In the genomic region with DNA sequence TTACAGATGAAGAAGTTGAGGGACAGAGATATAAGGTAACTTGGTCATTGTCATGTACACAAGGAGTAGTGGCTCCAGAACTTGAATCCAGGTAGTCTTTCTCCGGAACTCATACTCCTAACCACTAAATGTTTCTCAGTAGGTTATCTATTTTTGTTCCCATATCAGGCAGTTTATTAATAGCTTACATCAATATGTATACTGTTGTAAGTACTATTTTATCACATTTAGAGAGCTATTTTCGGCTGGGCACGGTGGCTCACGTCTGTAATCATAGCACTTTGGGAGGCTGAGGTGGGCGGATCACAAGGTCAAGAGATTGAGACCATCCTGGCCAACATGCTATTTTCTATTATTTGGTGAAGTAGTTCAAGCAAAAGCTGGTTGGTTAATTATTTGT, we compare ENCODE assay signal across 33 cellular contexts.
A peak's percentile ranks its signal among the peaks of the same experiment; 100 is the strongest.
DNase-seq lines count a peak whose midpoint lies in the region; ATAC-seq and TF ChIP-seq lines count a peak whose summit lies in the region.
"Had no signal": no experiment of that assay in that cellular context is flagged by ENCODE, and none has a peak within 500 bp of the region (broad histone marks: within the 10 kb centered on the region; RNA-seq: fewer than 3 reads in every experiment).

No MANE protein-coding gene starts in this region.

- H3K79me2 ChIP-seq in trophoblast cell (ENCODE audit: control insufficient read depth, insufficient read depth, low read length, poor library complexity) (no peaks in the 10 kb centered on the region), smooth muscle cell (ENCODE audit: low read depth) (no peaks in the 10 kb centered on the region)

- H3K4me3 ChIP-seq in right cardiac atrium (ENCODE audit: low read length) (no peak overlapping the region), trophoblast cell (ENCODE audit: low read depth, low read length) (no peak overlapping the region), smooth muscle cell (no peak overlapping the region)
- H3K4me3 ChIP-seq: A549; BLaER1; BLaER1 treated with 17β-estradiol and CSF1 and Interleukin-3, amounts not matched to agents 10 nM and 100 nM had no signal

- H3K9ac ChIP-seq in trophoblast cell (ENCODE audit: low read length), result no peak overlapping the region
- H3K9ac ChIP-seq in smooth muscle cell (ENCODE audit: low read depth), result no peak overlapping the region
- H3K9ac ChIP-seq: BLaER1; BLaER1 treated with 17β-estradiol and CSF1 and Interleukin-3, amounts not matched to agents 10 nM and 100 nM had no signal

- H3K79me1 ChIP-seq in trophoblast cell (ENCODE audit: low read length), result peaks cover 3% of the 10 kb centered on the region

- H3K36me3 ChIP-seq in trophoblast cell (ENCODE audit: control insufficient read depth in 1 of 2, insufficient read depth in 2 of 2, low read length in 2 of 2) (no peaks in the 10 kb centered on the region), smooth muscle cell (ENCODE audit: low read depth) (no peaks in the 10 kb centered on the region)
- H3K36me3 ChIP-seq: BE2C; BLaER1; BLaER1 treated with 17β-estradiol and CSF1 and Interleukin-3, amounts not matched to agents 10 nM and 100 nM had no signal

- H3F3A ChIP-seq in smooth muscle cell (ENCODE audit: low read depth), result no peaks in the 10 kb centered on the region

- TF ChIP-seq CTCF in smooth muscle cell (IDR thresholded peaks at IDR 0.05; ENCODE audit: borderline replicate concordance, insufficient read depth, poor library complexity, severe bottlenecking), result no peak

- H2BK12ac ChIP-seq in trophoblast cell (ENCODE audit: low read length), result peak overlapping the region; percentile 87

- H3K27me3 ChIP-seq in right cardiac atrium (ENCODE audit: control insufficient read depth, insufficient read depth), result no peaks in the 10 kb centered on the region
- H3K27me3 ChIP-seq in trophoblast cell (ENCODE audit: insufficient read depth, low read length), result no peaks in the 10 kb centered on the region
- H3K27me3 ChIP-seq in smooth muscle cell (ENCODE audit: low read depth), result no peaks in the 10 kb centered on the region
- H3K27me3 ChIP-seq: BE2C; BLaER1; BLaER1 treated with 17β-estradiol and CSF1 and Interleukin-3, amounts not matched to agents 10 nM and 100 nM had no signal

- ATAC-seq in Right ventricle myocardium superior (ENCODE audit: poor library complexity) (peak; percentile 69), right cardiac atrium (no peak), left ventricle myocardium superior (peak; percentile 60), Right ventricle myocardium inferior (no peak), GM18502 (IDR thresholded peaks at IDR 0.05; ENCODE audit: poor library complexity, unreplicated experiment) (no peak)
- ATAC-seq: A549; CD8-positive, alpha-beta T cell had no signal

- 57% methylated on average over 5 of the region's 5 CpGs for WGBS in right cardiac atrium
- no CpG with 5 or more reads among the region's 5 CpGs for WGBS in trophoblast cell (ENCODE audit: extremely low coverage, insufficient coverage, insufficient read length)
- 93% methylated on average over 5 of the region's 5 CpGs for WGBS in smooth muscle cell (ENCODE audit: low lambda C conversion rate)

- DNase-seq in Right ventricle myocardium superior (no peak), right cardiac atrium (no peak), left ventricle myocardium superior (no peak), Right ventricle myocardium inferior (ENCODE audit: missing footprints) (no peak), trophoblast cell (no peak), smooth muscle cell (lab: John Stamatoyannopoulos, UW; ENCODE audit: unreplicated experiment) (no peak), medulla oblongata (ENCODE audit: extremely low spot score) (no peak)
- DNase-seq: 8988T; ACHN; AML-193; BE2C; C1 segment of cervical spinal cord; Caco-2; Calu3; CD4-positive, alpha-beta memory T cell; CD4-positive, alpha-beta T cell; CD4-positive, CD25-positive, alpha-beta regulatory T cell; CD8-positive, alpha-beta memory T cell; CD8-positive, alpha-beta T cell; COR-L47; DMS 273 treated with DMSO at 0.1 percent for 48 hours; DMS153; DMS53; DMS79; DMS79 treated with DMSO at 0.1 percent for 48 hours; DND-41; EL had no signal

- no peak overlapping the region for H2AFZ ChIP-seq in trophoblast cell (ENCODE audit: insufficient read depth, low read length, poor library complexity)
- H2AFZ ChIP-seq in smooth muscle cell (ENCODE audit: low read depth), result no peak overlapping the region

- no peak overlapping the region for H3K23ac ChIP-seq in trophoblast cell (ENCODE audit: low read length)

- no peaks in the 10 kb centered on the region for H4K20me1 ChIP-seq in smooth muscle cell (ENCODE audit: low read depth)
- H4K20me1 ChIP-seq: BLaER1; BLaER1 treated with 17β-estradiol and CSF1 and Interleukin-3, amounts not matched to agents 10 nM and 100 nM had no signal

- no peak overlapping the region for H4K12ac ChIP-seq in trophoblast cell (ENCODE audit: low read depth, low read length)

- H3K18ac ChIP-seq in trophoblast cell (ENCODE audit: low read length), result no peak overlapping the region

- intact Hi-C loops in Right ventricle myocardium superior (cut with DNase I), result no loop called here
- intact Hi-C loops in right cardiac atrium (cut with DNase I), result no loop called here
- intact Hi-C loops in left ventricle myocardium superior (cut with micrococcal nuclease), result no loop called here
- intact Hi-C loops in Right ventricle myocardium inferior (cut with DNase I), result no loop called here

- H3K9me3 ChIP-seq in right cardiac atrium (ENCODE audit: control insufficient read depth, low read length) (no peaks in the 10 kb centered on the region), trophoblast cell (ENCODE audit: insufficient read depth, low read depth, low read length) (no peaks in the 10 kb centered on the region), smooth muscle cell (replicated peaks; ENCODE audit: low read depth) (no peaks in the 10 kb centered on the region)
- H3K9me3 ChIP-seq: A549; BE2C; BLaER1; BLaER1 treated with 17β-estradiol and CSF1 and Interleukin-3, amounts not matched to agents 10 nM and 100 nM; Caco-2 had no signal

- no peak overlapping the region for H2AK5ac ChIP-seq in trophoblast cell (ENCODE audit: low read length)

- no peak overlapping the region for H4K8ac ChIP-seq in trophoblast cell (ENCODE audit: low read depth, low read length)

- H3K14ac ChIP-seq in trophoblast cell (ENCODE audit: low read length), result no peak overlapping the region

- no peak overlapping the region for H2BK120ac ChIP-seq in trophoblast cell (ENCODE audit: insufficient read depth, low read length, poor library complexity)

- H2BK5ac ChIP-seq in trophoblast cell (ENCODE audit: low read depth, low read length, poor library complexity), result no peak overlapping the region

- peak overlapping the region; percentile 37 for H4K91ac ChIP-seq in trophoblast cell (ENCODE audit: low read depth, low read length)

- H3K27ac ChIP-seq in right cardiac atrium (ENCODE audit: low read length), result no peak overlapping the region
- H3K27ac ChIP-seq in trophoblast cell (ENCODE audit: low read depth, low read length), result no peak overlapping the region
- H3K27ac ChIP-seq in smooth muscle cell (ENCODE audit: low read depth), result peak overlapping the region; percentile 60
- H3K27ac ChIP-seq: 22Rv1; A549; BLaER1; BLaER1 treated with 17β-estradiol and CSF1 and Interleukin-3, amounts not matched to agents 10 nM and 100 nM; C4-2B had no signal

- H3K4ac ChIP-seq in trophoblast cell (ENCODE audit: low read depth, low read length), result no peak overlapping the region

- H3K4me2 ChIP-seq in trophoblast cell (ENCODE audit: low read length), result no peak overlapping the region
- H3K4me2 ChIP-seq in smooth muscle cell, result no peak overlapping the region
- H3K4me2 ChIP-seq: A549; BLaER1; BLaER1 treated with 17β-estradiol and CSF1 and Interleukin-3, amounts not matched to agents 10 nM and 100 nM had no signal

- H3K4me1 ChIP-seq in right cardiac atrium (ENCODE audit: control insufficient read depth, insufficient read depth, low read length) (no peaks in the 10 kb centered on the region), trophoblast cell (ENCODE audit: control insufficient read depth in 1 of 2, insufficient read depth in 2 of 2, low read length in 2 of 2) (peaks cover 0 to 3% of the 10 kb centered on the region in 2 experiments), smooth muscle cell (ENCODE audit: low read depth) (peaks cover 6% of the 10 kb centered on the region)
- H3K4me1 ChIP-seq: A549; BE2C; BLaER1; BLaER1 treated with 17β-estradiol and CSF1 and Interleukin-3, amounts not matched to agents 10 nM and 100 nM; Caco-2 had no signal

Comparison
In these comparisons a context has a peak if more than half of its experiments do, and no peak if none do; other contexts are left out.
1. ATAC-seq: peak in Right ventricle myocardium superior (single experiment) and left ventricle myocardium superior (single experiment); none in right cardiac atrium (0 of 2), Right ventricle myocardium inferior (single experiment) and GM18502 (single experiment).